Comparison of ENCODE assay signal across 14 cellular contexts in genomic region chr10:101778151-101778780, GRCh38. TPM values are rescaled to one million over a fixed set of nuclear protein-coding genes. Genes with fewer than 3 reads are reported as not detected.
A peak's percentile ranks its signal among the peaks of the same experiment; 100 is the strongest.
DNase-seq lines count a peak whose midpoint lies in the region; ATAC-seq and TF ChIP-seq lines count a peak whose summit lies in the region.
"Had no signal": no experiment of that assay in that cellular context is flagged by ENCODE, and none has a peak within 500 bp of the region (broad histone marks: within the 10 kb centered on the region; RNA-seq: fewer than 3 reads in every experiment).

No MANE protein-coding gene starts in this region.

- peak overlapping the region; percentile 96 for H3K4me2 ChIP-seq in OCI-LY7 (ENCODE audit: low read length)

- no peak overlapping the region for H3K9ac ChIP-seq in iPS-15b (ENCODE audit: low read depth, low read length)

- H3K27ac ChIP-seq in OCI-LY7 (ENCODE audit: low read depth, low read length, poor library complexity, severe bottlenecking): peak overlapping the region; percentile 54
- H3K27ac ChIP-seq: adrenal gland, tibial artery had no signal

- CTCF ChIA-PET in activated CD4-positive, alpha-beta T cell treated with anti-CD3 and anti-CD28 coated beads for 36 hours (lab: Charles Lee): interaction anchor here (0.6 to 1.3 kb wide), 5 partner anchors 33 to 544 kb away, joined by 3 to 8 read pairs (median 4); no protein-coding TSS in a partner anchor
- CTCF ChIA-PET in OCI-LY7 (lab: Charles Lee; ENCODE audit: unreplicated experiment): no interaction called here

- H3K27me3 Mint-ChIP-seq in activated CD4-positive, alpha-beta T cell treated with anti-CD3 and anti-CD28 coated beads for 36 hours: peaks cover 36% of the 10 kb centered on the region
- H3K27me3 Mint-ChIP-seq in progenitor cell of endocrine pancreas: peaks cover 47% of the 10 kb centered on the region

- peaks cover 41% of the 10 kb centered on the region for H3K4me1 ChIP-seq in OCI-LY7 (ENCODE audit: insufficient read depth, low read length, poor library complexity, severe bottlenecking)
- peaks cover 15% of the 10 kb centered on the region for H3K4me1 ChIP-seq in iPS-15b (ENCODE audit: control insufficient read depth, insufficient read depth, low read length)

- peaks cover 33% of the 10 kb centered on the region for H3K36me3 Mint-ChIP-seq in activated CD4-positive, alpha-beta T cell treated with anti-CD3 and anti-CD28 coated beads for 36 hours (ENCODE audit: low read depth)
- H3K36me3 Mint-ChIP-seq in progenitor cell of endocrine pancreas (ENCODE audit: insufficient read depth): no peaks in the 10 kb centered on the region

- H3K9me2 ChIP-seq in OCI-LY7 (ENCODE audit: insufficient read depth, low read length): no peaks in the 10 kb centered on the region

- H4K20me1 ChIP-seq in OCI-LY7 (ENCODE audit: insufficient read depth, low read length): no peaks in the 10 kb centered on the region

- no peaks in the 10 kb centered on the region for H3K9me3 Mint-ChIP-seq in activated CD4-positive, alpha-beta T cell treated with anti-CD3 and anti-CD28 coated beads for 36 hours (ENCODE audit: low read depth)
- no peaks in the 10 kb centered on the region for H3K9me3 Mint-ChIP-seq in progenitor cell of endocrine pancreas (ENCODE audit: low read depth)

- POLR2A ChIA-PET in activated CD4-positive, alpha-beta T cell treated with anti-CD3 and anti-CD28 coated beads for 36 hours (lab: Charles Lee): no interaction called here
- POLR2A ChIA-PET in OCI-LY7 (lab: Charles Lee): interaction anchor here (0.6 kb wide), 1 partner anchor 72 kb away, joined by 3 read pairs; no protein-coding TSS in a partner anchor

- intact Hi-C loops in activated CD4-positive, alpha-beta T cell treated with anti-CD3 and anti-CD28 coated beads for 36 hours (cut with DNase I, micrococcal nuclease): loop anchor here in 1 of 2 experiments (5.0 kb wide), 1 partner anchor 481 kb away; no protein-coding TSS in a partner anchor
- intact Hi-C loops in OCI-LY7 (cut with micrococcal nuclease; ENCODE audit: unreplicated experiment): no loop called here

- H2AFZ ChIP-seq in OCI-LY7 (ENCODE audit: low read length): peak overlapping the region; percentile 16; the same call in 1 of the 2 replicates

- peaks cover 44% of the 10 kb centered on the region for H3K4me1 Mint-ChIP-seq in activated CD4-positive, alpha-beta T cell treated with anti-CD3 and anti-CD28 coated beads for 36 hours
- peaks cover 27% of the 10 kb centered on the region for H3K4me1 Mint-ChIP-seq in progenitor cell of endocrine pancreas (ENCODE audit: low read depth)

- no TSS peak for BruUV-seq in OCI-LY7 (replicated peaks; lab: Mats Ljungman, UMichigan)

- peak overlapping the region; percentile 48 for H3K4me3 ChIP-seq in OCI-LY7 (ENCODE audit: low read depth, low read length, poor library complexity, severe bottlenecking)
- peak overlapping the region; percentile 66 for H3K4me3 ChIP-seq in iPS-15b (ENCODE audit: low read depth, low read length)
- no peak overlapping the region for H3K4me3 ChIP-seq in MG63

- no peak overlapping the region for H3K27ac Mint-ChIP-seq in activated CD4-positive, alpha-beta T cell treated with anti-CD3 and anti-CD28 coated beads for 36 hours
- no peak overlapping the region for H3K27ac Mint-ChIP-seq in progenitor cell of endocrine pancreas

- DNase-seq in activated CD4-positive, alpha-beta T cell treated with anti-CD3 and anti-CD28 coated beads for 36 hours: no peak
- DNase-seq in activated CD4-positive, alpha-beta T cell treated with anti-CD3 and anti-CD28 coated beads, Interleukin-2, amount 50 U/mL, for 1 hour: no peak
- DNase-seq in OCI-LY7 (ENCODE audit: low spot score): no peak
- no peak for DNase-seq in progenitor cell of endocrine pancreas (ENCODE audit: low spot score, unreplicated experiment)
- DNase-seq in MG63: no peak
- DNase-seq: GDM1, NCI-H345 had no signal

- peaks cover 17% of the 10 kb centered on the region; the same call in 1 of the 2 replicates for H3K79me2 ChIP-seq in OCI-LY7 (ENCODE audit: insufficient read depth, low read depth, low read length)

- no peak for ATAC-seq in activated CD4-positive, alpha-beta T cell treated with anti-CD3 and anti-CD28 coated beads for 36 hours
- ATAC-seq in HG03196 (IDR thresholded peaks at IDR 0.05; ENCODE audit: unreplicated experiment): no peak
- no peak for ATAC-seq in HG03432 (IDR thresholded peaks at IDR 0.05; ENCODE audit: unreplicated experiment)

- peak overlapping the region; percentile 59 for H3K4me3 Mint-ChIP-seq in activated CD4-positive, alpha-beta T cell treated with anti-CD3 and anti-CD28 coated beads for 36 hours
- peak overlapping the region; percentile 63 for H3K4me3 Mint-ChIP-seq in progenitor cell of endocrine pancreas (ENCODE audit: low read depth)

- H3K9me3 ChIP-seq in OCI-LY7 (ENCODE audit: low read length) (no peaks in the 10 kb centered on the region), iPS-15b (ENCODE audit: control insufficient read depth, insufficient read depth, low read length) (no peaks in the 10 kb centered on the region), MG63 (no peaks in the 10 kb centered on the region)
- H3K9me3 ChIP-seq: adrenal gland, tibial artery had no signal

- H3K36me3 ChIP-seq in OCI-LY7 (ENCODE audit: insufficient read depth, low read length) (peaks cover 22% of the 10 kb centered on the region; the same call in 1 of the 2 replicates), iPS-15b (ENCODE audit: control insufficient read depth, insufficient read depth, low read length) (peaks cover 13% of the 10 kb centered on the region), MG63 (peaks cover 7% of the 10 kb centered on the region)
- H3K36me3 ChIP-seq: adrenal gland, tibial artery had no signal

- peaks cover 46% of the 10 kb centered on the region for H3K27me3 ChIP-seq in iPS-15b (ENCODE audit: control insufficient read depth, insufficient read depth, low read length)
- no peaks in the 10 kb centered on the region for H3K27me3 ChIP-seq in MG63

- TF ChIP-seq CTCF in OCI-LY7 (conservative IDR thresholded peaks at IDR 0.05; ENCODE audit: low read length) (no peak), progenitor cell of endocrine pancreas (IDR thresholded peaks at IDR 0.05; ENCODE audit: unreplicated experiment) (no peak)

RNA-seq across cellular contexts. Expression of gene FGF8, which starts 2.4 kb away (rescaled TPM):
- total RNA-seq in activated CD4-positive, alpha-beta T cell treated with anti-CD3 and anti-CD28 coated beads for 36 hours: under 1 TPM in 1 of 2 experiments, not detected in 1; 0.32 TPM
- total RNA-seq in OCI-LY7 (2014; rRNA removed; shearing (Covaris generic)): 0.44 and 0.72 TPM in 2 replicates
- total RNA-seq in OCI-LY7 (2022) (0.86 and 1.3 TPM in 2 replicates), progenitor cell of endocrine pancreas (0.69 and 2.4 TPM in 2 replicates)
- not detected in 2 replicates for total RNA-seq in MG63 (2014; rRNA removed; shearing (Covaris generic); ENCODE audit: low replicate concordance)
- total RNA-seq: A172, adrenal gland, H4 had no signal

RNA-seq across cellular contexts. Expression of gene NPM3, which starts 5.0 kb away (rescaled TPM):
- 100 to 1,000 TPM; 207 to 214 TPM for total RNA-seq in activated CD4-positive, alpha-beta T cell treated with anti-CD3 and anti-CD28 coated beads for 36 hours
- 115 and 122 TPM in 2 replicates for total RNA-seq in OCI-LY7 (2014; rRNA removed; shearing (Covaris generic))
- total RNA-seq in OCI-LY7 (2022): 107 and 111 TPM in 2 replicates
- total RNA-seq in progenitor cell of endocrine pancreas: 39.3 and 44.1 TPM in 2 replicates
- total RNA-seq in MG63 (2014; rRNA removed; shearing (Covaris generic); ENCODE audit: low replicate concordance): 30.8 and 87.3 TPM in 2 replicates

RNA-seq across cellular contexts. Expression of gene OGA, which starts 40.0 kb away (rescaled TPM):
- total RNA-seq in activated CD4-positive, alpha-beta T cell treated with anti-CD3 and anti-CD28 coated beads for 36 hours: 100 to 1,000 TPM; 113 to 124 TPM
- total RNA-seq in OCI-LY7 (2014; rRNA removed; shearing (Covaris generic)): 65.5 and 73.2 TPM in 2 replicates
- total RNA-seq in OCI-LY7 (2022) (109 and 124 TPM in 2 replicates), progenitor cell of endocrine pancreas (138 and 148 TPM in 2 replicates)
- 31.3 and 66.7 TPM in 2 replicates for total RNA-seq in MG63 (2014; rRNA removed; shearing (Covaris generic); ENCODE audit: low replicate concordance)
